8 cellular contexts compared by ENCODE assay signal in genomic region chr3:38834110-38834509, GRCh38. TPM values are rescaled to one million over a fixed set of nuclear protein-coding genes. Genes with fewer than 3 reads are reported as not detected.
DNase-seq lines count a peak whose midpoint lies in the region; ATAC-seq and TF ChIP-seq lines count a peak whose summit lies in the region.

No MANE protein-coding gene starts in this region.

- peaks cover 2% of the 10 kb centered on the region for H3K36me3 Mint-ChIP-seq in neural crest cell (ENCODE audit: low read depth)

- H3K4me3 ChIP-seq in epithelial cell of esophagus (ENCODE audit: low read length), result no peak overlapping the region

- DNase-seq in stimulated activated CD4-positive, alpha-beta T cell treated with anti-CD3 and anti-CD28 coated beads, Interleukin-12 subunit alpha, Interleukin-12 subunit beta, amount 100 ng/mL, for 48 hours (ENCODE audit: low read depth in 2 of 3, low spot score in 1 of 3), result peak; percentile 3 to 30 (median 25)
- no peak for DNase-seq in stimulated activated CD4-positive, alpha-beta T cell treated with anti-CD3 and anti-CD28 coated beads, Interleukin-12 subunit alpha, Interleukin-12 subunit beta, amount 100 ng/mL, for 4 hours
- peak; percentile 12 for DNase-seq in epithelial cell of esophagus (ENCODE audit: low read depth)
- DNase-seq in neural crest cell (ENCODE audit: low read depth, low spot score), result peak; percentile 40
- DNase-seq in NCI-H2107 (lab: John Stamatoyannopoulos, UW), result no peak
- DNase-seq in pons (ENCODE audit: low spot score), result no peak

- peaks cover 31% of the 10 kb centered on the region for H3K4me1 Mint-ChIP-seq in neural crest cell

- no peak overlapping the region for H3K4me3 Mint-ChIP-seq in neural crest cell

- peak; percentile 95 for ATAC-seq in SK-N-SH treated with all-trans-retinoic acid at 6 μM for 48 hours
- ATAC-seq in HG02840 (IDR thresholded peaks at IDR 0.05; ENCODE audit: low FRiP score, unreplicated experiment), result no peak

- peaks cover 6% of the 10 kb centered on the region for H3K9me3 Mint-ChIP-seq in neural crest cell

- H3K27me3 Mint-ChIP-seq in neural crest cell (ENCODE audit: low read depth), result no peaks in the 10 kb centered on the region

- TF ChIP-seq CTCF in epithelial cell of esophagus (IDR thresholded peaks at IDR 0.05; ENCODE audit: insufficient read depth, low read depth, low read length, missing control alignments) (no peak), neural crest cell (conservative IDR thresholded peaks at IDR 0.05) (no peak)

- no peak overlapping the region for H3K27ac Mint-ChIP-seq in neural crest cell (ENCODE audit: unreplicated experiment)

TF ChIP-seq in SK-N-SH treated with all-trans-retinoic acid at 6 μM for 48 hours, 23 proteins besides CTCF, POLR2A, EP300 and RAD21:
- TF ChIP-seq RARB (CRISPR knock-in tag; IDR thresholded peaks at IDR 0.05) (no peak), ZC3H10 (CRISPR knock-in tag; IDR thresholded peaks at IDR 0.05) (0 out of 2 replicates have a peak, but pooled peaks have one; percentile 31), OSR1 (CRISPR knock-in tag; IDR thresholded peaks at IDR 0.05) (0 out of 2 replicates have a peak, but pooled peaks have one; percentile 27), TCF4 (CRISPR knock-in tag; IDR thresholded peaks at IDR 0.05; ENCODE audit: borderline replicate concordance) (no peak), CREB5 (CRISPR knock-in tag; IDR thresholded peaks at IDR 0.05; ENCODE audit: low read depth) (no peak), CSDC2 (CRISPR knock-in tag; IDR thresholded peaks at IDR 0.05) (peak; percentile 89), SNAI2 (CRISPR knock-in tag; IDR thresholded peaks at IDR 0.05) (peak; percentile 79), PATZ1 (CRISPR knock-in tag; IDR thresholded peaks at IDR 0.05; ENCODE audit: borderline replicate concordance) (peak; percentile 83; the same call in 1 of the 2 replicates), ISL1 (CRISPR knock-in tag; IDR thresholded peaks at IDR 0.05) (peak; percentile 58)
- TF ChIP-seq, protein P1, sequence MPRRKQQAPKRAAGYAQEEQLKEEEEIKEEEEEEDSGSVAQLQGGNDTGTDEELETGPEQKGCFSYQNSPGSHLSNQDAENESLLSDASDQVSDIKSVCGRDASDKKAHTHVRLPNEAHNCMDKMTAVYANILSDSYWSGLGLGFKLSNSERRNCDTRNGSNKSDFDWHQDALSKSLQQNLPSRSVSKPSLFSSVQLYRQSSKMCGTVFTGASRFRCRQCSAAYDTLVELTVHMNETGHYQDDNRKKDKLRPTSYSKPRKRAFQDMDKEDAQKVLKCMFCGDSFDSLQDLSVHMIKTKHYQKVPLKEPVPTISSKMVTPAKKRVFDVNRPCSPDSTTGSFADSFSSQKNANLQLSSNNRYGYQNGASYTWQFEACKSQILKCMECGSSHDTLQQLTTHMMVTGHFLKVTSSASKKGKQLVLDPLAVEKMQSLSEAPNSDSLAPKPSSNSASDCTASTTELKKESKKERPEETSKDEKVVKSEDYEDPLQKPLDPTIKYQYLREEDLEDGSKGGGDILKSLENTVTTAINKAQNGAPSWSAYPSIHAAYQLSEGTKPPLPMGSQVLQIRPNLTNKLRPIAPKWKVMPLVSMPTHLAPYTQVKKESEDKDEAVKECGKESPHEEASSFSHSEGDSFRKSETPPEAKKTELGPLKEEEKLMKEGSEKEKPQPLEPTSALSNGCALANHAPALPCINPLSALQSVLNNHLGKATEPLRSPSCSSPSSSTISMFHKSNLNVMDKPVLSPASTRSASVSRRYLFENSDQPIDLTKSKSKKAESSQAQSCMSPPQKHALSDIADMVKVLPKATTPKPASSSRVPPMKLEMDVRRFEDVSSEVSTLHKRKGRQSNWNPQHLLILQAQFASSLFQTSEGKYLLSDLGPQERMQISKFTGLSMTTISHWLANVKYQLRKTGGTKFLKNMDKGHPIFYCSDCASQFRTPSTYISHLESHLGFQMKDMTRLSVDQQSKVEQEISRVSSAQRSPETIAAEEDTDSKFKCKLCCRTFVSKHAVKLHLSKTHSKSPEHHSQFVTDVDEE (CRISPR knock-in tag; IDR thresholded peaks at IDR 0.05), result no peak

RNA-seq across cellular contexts. Expression of gene SCN10A, which starts 18.1 kb away (rescaled TPM):
- total RNA-seq in neural crest cell, result not detected in 2 replicates

Comparison
In these comparisons a context has a peak if more than half of its experiments do, and no peak if none do; other contexts are left out.
1. DNase-seq: peak in stimulated activated CD4-positive, alpha-beta T cell treated with anti-CD3 and anti-CD28 coated beads, Interleukin-12 subunit alpha, Interleukin-12 subunit beta, amount 100 ng/mL, for 48 hours (3 of 3), epithelial cell of esophagus (single experiment) and neural crest cell (single experiment); none in stimulated activated CD4-positive, alpha-beta T cell treated with anti-CD3 and anti-CD28 coated beads, Interleukin-12 subunit alpha, Interleukin-12 subunit beta, amount 100 ng/mL, for 4 hours (single experiment), NCI-H2107 (single experiment) and pons (single experiment).